In the genomic region with DNA sequence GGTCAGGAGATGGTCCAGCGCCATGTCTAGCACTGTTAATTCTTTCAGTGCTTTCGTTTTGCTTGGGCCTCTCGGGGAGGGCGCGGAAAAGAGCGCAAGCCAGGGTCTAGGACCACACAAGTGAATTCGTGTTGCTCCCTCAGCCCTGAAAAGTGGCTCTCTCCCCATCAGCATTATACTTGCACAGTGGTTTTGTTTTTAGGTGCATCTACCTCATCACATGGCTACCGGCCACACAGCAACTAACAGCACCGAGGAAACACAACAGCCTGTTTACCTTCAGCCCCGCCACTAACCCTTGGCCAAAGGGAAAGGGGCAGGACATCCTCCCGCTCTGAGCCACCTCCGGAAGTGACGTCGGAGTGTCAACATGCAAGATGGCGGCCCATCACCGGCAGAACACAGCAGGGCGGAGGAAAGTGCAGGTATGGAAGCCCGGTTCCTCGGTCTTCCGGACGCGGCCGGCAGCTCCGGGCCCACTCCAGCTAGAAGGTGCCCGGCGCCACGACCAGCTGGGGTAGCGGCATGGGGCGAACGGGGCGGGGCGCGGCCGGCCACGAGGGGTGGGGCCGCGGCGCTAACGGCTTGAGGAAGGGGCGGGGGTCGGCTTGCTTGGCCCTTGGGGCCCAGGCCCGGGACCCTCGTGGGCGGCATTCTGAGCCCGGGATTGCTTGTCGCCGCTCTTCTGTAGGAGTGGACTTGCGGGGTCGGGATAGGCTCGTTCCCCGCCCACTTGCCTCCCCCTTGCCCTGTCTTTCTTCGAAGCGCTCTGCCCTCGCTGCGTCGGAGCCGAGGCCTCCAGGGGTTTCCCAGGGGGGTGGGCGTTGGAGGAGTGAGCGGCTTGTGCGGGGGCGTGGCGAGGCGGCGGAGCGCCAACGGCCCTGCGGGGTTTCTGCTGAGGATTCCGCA, we compare ENCODE assay signal across 1 cellular context.
TF ChIP-seq lines count a peak whose summit lies in the region.

Gene SCN11A, minus strand, starts transcription at position 296 of the 909 bp plus-strand sequence. CDS start 101,582 bp downstream, outside the sequence.
Gene WDR48, plus strand, starts transcription at position 368 of the 909 bp plus-strand sequence. Its CDS starts 10 bp downstream, at position 378.

TF ChIP-seq in GM12878, 131 proteins besides CTCF, POLR2A, EP300 and RAD21 (continued from another document and continues in another):
- TF ChIP-seq DPF2 (IDR thresholded peaks at IDR 0.05) = peak; percentile 34
- TF ChIP-seq PAX8 (IDR thresholded peaks at IDR 0.05) = no peak
- TF ChIP-seq MLLT1 (IDR thresholded peaks at IDR 0.05) = no peak
- TF ChIP-seq SIN3A (IDR thresholded peaks at IDR 0.05; ENCODE audit: low read depth, low read length) = peak; percentile 84
- TF ChIP-seq MEF2A (IDR thresholded peaks at IDR 0.05; ENCODE audit: insufficient read depth, low read depth, low read length) = no peak
- TF ChIP-seq, protein P1, sequence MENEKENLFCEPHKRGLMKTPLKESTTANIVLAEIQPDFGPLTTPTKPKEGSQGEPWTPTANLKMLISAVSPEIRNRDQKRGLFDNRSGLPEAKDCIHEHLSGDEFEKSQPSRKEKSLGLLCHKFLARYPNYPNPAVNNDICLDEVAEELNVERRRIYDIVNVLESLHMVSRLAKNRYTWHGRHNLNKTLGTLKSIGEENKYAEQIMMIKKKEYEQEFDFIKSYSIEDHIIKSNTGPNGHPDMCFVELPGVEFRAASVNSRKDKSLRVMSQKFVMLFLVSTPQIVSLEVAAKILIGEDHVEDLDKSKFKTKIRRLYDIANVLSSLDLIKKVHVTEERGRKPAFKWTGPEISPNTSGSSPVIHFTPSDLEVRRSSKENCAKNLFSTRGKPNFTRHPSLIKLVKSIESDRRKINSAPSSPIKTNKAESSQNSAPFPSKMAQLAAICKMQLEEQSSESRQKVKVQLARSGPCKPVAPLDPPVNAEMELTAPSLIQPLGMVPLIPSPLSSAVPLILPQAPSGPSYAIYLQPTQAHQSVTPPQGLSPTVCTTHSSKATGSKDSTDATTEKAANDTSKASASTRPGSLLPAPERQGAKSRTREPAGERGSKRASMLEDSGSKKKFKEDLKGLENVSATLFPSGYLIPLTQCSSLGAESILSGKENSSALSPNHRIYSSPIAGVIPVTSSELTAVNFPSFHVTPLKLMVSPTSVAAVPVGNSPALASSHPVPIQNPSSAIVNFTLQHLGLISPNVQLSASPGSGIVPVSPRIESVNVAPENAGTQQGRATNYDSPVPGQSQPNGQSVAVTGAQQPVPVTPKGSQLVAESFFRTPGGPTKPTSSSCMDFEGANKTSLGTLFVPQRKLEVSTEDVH (IDR thresholded peaks at IDR 0.05; ENCODE audit: low read depth, partially characterized antibody) = no peak
- TF ChIP-seq, protein P2, sequence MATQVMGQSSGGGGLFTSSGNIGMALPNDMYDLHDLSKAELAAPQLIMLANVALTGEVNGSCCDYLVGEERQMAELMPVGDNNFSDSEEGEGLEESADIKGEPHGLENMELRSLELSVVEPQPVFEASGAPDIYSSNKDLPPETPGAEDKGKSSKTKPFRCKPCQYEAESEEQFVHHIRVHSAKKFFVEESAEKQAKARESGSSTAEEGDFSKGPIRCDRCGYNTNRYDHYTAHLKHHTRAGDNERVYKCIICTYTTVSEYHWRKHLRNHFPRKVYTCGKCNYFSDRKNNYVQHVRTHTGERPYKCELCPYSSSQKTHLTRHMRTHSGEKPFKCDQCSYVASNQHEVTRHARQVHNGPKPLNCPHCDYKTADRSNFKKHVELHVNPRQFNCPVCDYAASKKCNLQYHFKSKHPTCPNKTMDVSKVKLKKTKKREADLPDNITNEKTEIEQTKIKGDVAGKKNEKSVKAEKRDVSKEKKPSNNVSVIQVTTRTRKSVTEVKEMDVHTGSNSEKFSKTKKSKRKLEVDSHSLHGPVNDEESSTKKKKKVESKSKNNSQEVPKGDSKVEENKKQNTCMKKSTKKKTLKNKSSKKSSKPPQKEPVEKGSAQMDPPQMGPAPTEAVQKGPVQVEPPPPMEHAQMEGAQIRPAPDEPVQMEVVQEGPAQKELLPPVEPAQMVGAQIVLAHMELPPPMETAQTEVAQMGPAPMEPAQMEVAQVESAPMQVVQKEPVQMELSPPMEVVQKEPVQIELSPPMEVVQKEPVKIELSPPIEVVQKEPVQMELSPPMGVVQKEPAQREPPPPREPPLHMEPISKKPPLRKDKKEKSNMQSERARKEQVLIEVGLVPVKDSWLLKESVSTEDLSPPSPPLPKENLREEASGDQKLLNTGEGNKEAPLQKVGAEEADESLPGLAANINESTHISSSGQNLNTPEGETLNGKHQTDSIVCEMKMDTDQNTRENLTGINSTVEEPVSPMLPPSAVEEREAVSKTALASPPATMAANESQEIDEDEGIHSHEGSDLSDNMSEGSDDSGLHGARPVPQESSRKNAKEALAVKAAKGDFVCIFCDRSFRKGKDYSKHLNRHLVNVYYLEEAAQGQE (IDR thresholded peaks at IDR 0.05; ENCODE audit: low read depth, low read length) = no peak
- TF ChIP-seq ZNF207 (IDR thresholded peaks at IDR 0.05; ENCODE audit: borderline replicate concordance) = no peak
- TF ChIP-seq, protein P3, sequence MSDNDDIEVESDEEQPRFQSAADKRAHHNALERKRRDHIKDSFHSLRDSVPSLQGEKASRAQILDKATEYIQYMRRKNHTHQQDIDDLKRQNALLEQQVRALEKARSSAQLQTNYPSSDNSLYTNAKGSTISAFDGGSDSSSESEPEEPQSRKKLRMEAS (IDR thresholded peaks at IDR 0.05; ENCODE audit: low read depth, low read length) = peak; percentile 61; the same call in 1 of the 2 replicates
- TF ChIP-seq NR2F1 (conservative IDR thresholded peaks at IDR 0.05) = peak; percentile 5; the same call in 1 of the 2 replicates
- peak; percentile 96 for TF ChIP-seq CREB1 (IDR thresholded peaks at IDR 0.05; ENCODE audit: low read depth)
- TF ChIP-seq, protein P4, sequence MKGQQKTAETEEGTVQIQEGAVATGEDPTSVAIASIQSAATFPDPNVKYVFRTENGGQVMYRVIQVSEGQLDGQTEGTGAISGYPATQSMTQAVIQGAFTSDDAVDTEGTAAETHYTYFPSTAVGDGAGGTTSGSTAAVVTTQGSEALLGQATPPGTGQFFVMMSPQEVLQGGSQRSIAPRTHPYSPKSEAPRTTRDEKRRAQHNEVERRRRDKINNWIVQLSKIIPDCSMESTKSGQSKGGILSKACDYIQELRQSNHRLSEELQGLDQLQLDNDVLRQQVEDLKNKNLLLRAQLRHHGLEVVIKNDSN (IDR thresholded peaks at IDR 0.05; ENCODE audit: borderline replicate concordance, extremely low read length, insufficient read depth, low read depth, low read length) = no peak
- TF ChIP-seq SIX5 (IDR thresholded peaks at IDR 0.05; ENCODE audit: low read depth, low read length, severe bottlenecking) = no peak
- TF ChIP-seq STAT3 (IDR thresholded peaks at IDR 0.05; ENCODE audit: low read depth, low read length) = no peak
- no peak for TF ChIP-seq ATF3 (IDR thresholded peaks at IDR 0.05; ENCODE audit: borderline replicate concordance, extremely low read depth, low read depth, low read length)
- TF ChIP-seq CBX5 (IDR thresholded peaks at IDR 0.05; ENCODE audit: low read depth) = no peak
- no peak for TF ChIP-seq FOS (IDR thresholded peaks at IDR 0.05; ENCODE audit: borderline replicate concordance, extremely low read depth, insufficient read length)
- no peak for TF ChIP-seq PRDM15 (CRISPR knock-in tag; IDR thresholded peaks at IDR 0.05)
- TF ChIP-seq BMI1 (IDR thresholded peaks at IDR 0.05; ENCODE audit: borderline replicate concordance) = no peak; the same call in 1 of the 2 replicates
- no peak for TF ChIP-seq KDM1A (IDR thresholded peaks at IDR 0.05; ENCODE audit: borderline replicate concordance)
- peak; percentile 53 for TF ChIP-seq RUNX3 (IDR thresholded peaks at IDR 0.05; ENCODE audit: low read length)
- no peak for TF ChIP-seq ETV6 (conservative IDR thresholded peaks at IDR 0.05 in 1 of 2, IDR thresholded peaks at IDR 0.05 in 1 of 2; ENCODE audit: borderline replicate concordance in 1 of 2, low read depth in 1 of 2)
- TF ChIP-seq USF2 (IDR thresholded peaks at IDR 0.05; ENCODE audit: borderline replicate concordance, low read depth, low read length) = no peak; the same call in 1 of the 2 replicates
- peak; percentile 95 for TF ChIP-seq TAF1 (IDR thresholded peaks at IDR 0.05; ENCODE audit: borderline replicate concordance, low read depth, low read length)
- TF ChIP-seq NR2C2 (IDR thresholded peaks at IDR 0.05; ENCODE audit: borderline replicate concordance, control insufficient read depth, insufficient read length, low read depth) = no peak
- TF ChIP-seq IRF5 (IDR thresholded peaks at IDR 0.05; ENCODE audit: borderline replicate concordance) = no peak
- TF ChIP-seq, protein P5, sequence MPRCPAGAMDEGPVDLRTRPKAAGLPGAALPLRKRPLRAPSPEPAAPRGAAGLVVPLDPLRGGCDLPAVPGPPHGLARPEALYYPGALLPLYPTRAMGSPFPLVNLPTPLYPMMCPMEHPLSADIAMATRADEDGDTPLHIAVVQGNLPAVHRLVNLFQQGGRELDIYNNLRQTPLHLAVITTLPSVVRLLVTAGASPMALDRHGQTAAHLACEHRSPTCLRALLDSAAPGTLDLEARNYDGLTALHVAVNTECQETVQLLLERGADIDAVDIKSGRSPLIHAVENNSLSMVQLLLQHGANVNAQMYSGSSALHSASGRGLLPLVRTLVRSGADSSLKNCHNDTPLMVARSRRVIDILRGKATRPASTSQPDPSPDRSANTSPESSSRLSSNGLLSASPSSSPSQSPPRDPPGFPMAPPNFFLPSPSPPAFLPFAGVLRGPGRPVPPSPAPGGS (IDR thresholded peaks at IDR 0.05; ENCODE audit: borderline replicate concordance, insufficient read depth, low read depth, low read length, poor library complexity, severe bottlenecking) = no peak
- TF ChIP-seq ZZZ3 (IDR thresholded peaks at IDR 0.05; ENCODE audit: control insufficient read depth, insufficient read length, low read depth) = no peak
- no peak for TF ChIP-seq MEF2B (IDR thresholded peaks at IDR 0.05; ENCODE audit: partially characterized antibody, poor library complexity, severe bottlenecking)
- TF ChIP-seq ZNF24 (IDR thresholded peaks at IDR 0.05) = no peak
- TF ChIP-seq KAT2A (conservative IDR thresholded peaks at IDR 0.05; ENCODE audit: control insufficient read depth, low read depth, low read length) = no peak
- peak; percentile 60; the same call in 1 of the 2 replicates for TF ChIP-seq IRF4 (IDR thresholded peaks at IDR 0.05; ENCODE audit: low read depth, low read length)
- no peak for TF ChIP-seq SMC3 (IDR thresholded peaks at IDR 0.05; ENCODE audit: borderline replicate concordance, low read length)
- TF ChIP-seq NBN (IDR thresholded peaks at IDR 0.05) = peak; percentile 81; the same call in 1 of the 2 replicates
- TF ChIP-seq PAX5 (IDR thresholded peaks at IDR 0.05; ENCODE audit: borderline replicate concordance, low read depth, low read length) = peak; percentile 26; the same call in 1 of the 2 replicates
- no peak for TF ChIP-seq ESRRA (IDR thresholded peaks at IDR 0.05; ENCODE audit: low read length)
- no peak for TF ChIP-seq STAT1 (conservative IDR thresholded peaks at IDR 0.05)
